In the genomic region with DNA sequence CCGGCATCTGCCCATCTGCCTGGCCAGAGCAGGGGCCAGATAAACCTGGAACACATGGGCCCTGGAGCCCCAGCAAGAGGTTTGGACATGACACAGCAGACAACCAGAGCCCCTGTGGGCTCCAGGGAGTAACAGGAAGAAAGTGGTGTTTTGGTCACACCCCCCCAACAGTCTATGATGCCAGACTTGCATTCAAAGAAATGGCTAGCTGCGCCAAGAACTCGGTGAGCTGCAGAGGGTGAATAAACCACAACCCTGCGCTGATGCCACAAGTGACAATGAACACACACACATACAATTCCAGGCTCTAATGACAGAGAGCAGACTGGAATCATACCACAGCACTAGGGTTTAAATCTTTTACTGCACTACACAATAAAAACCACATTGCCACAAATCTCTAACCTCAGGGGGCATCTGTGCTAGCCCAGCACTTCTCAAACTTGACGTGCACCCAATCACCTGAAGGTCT, we compare ENCODE assay signal across 11 cellular contexts. TPM values are rescaled to one million over a fixed set of nuclear protein-coding genes. Genes with fewer than 3 reads are reported as not detected.
DNase-seq lines count a peak whose midpoint lies in the region; ATAC-seq and TF ChIP-seq lines count a peak whose summit lies in the region.
"Had no signal": no experiment of that assay in that cellular context is flagged by ENCODE, and none has a peak within 500 bp of the region (broad histone marks: within the 10 kb centered on the region; RNA-seq: fewer than 3 reads in every experiment).

No MANE protein-coding gene starts in this region.

- no peak for TF ChIP-seq CTCF in fibroblast of the aortic adventitia (IDR thresholded peaks at IDR 0.05; ENCODE audit: insufficient read depth, low read length)
- TF ChIP-seq CTCF in OCI-LY7 (conservative IDR thresholded peaks at IDR 0.05; ENCODE audit: low read length), result no peak

- H3K4me3 Mint-ChIP-seq in activated naive CD4-positive, alpha-beta T cell treated with anti-CD3 and anti-CD28 coated beads for 36 hours, result no peak overlapping the region
- H3K4me3 Mint-ChIP-seq in stimulated activated naive CD8-positive, alpha-beta T cell treated with anti-CD3 and anti-CD28 coated beads, Interleukin-15, amount 100 ng/mL, for 72 hours, result peak overlapping the region; percentile 48 to 61

- POLR2A ChIA-PET in OCI-LY7 (lab: Charles Lee), result no interaction called here

- H3K4me3 ChIP-seq in fibroblast of the aortic adventitia (ENCODE audit: low read depth, low read length) (no peak overlapping the region), OCI-LY7 (ENCODE audit: low read depth, low read length, poor library complexity, severe bottlenecking) (no peak overlapping the region)
- H3K4me3 ChIP-seq: vagina had no signal

- no peaks in the 10 kb centered on the region for H3K4me1 ChIP-seq in OCI-LY7 (ENCODE audit: insufficient read depth, low read length, poor library complexity, severe bottlenecking)

- H3K27ac ChIP-seq in OCI-LY7 (ENCODE audit: low read depth, low read length, poor library complexity, severe bottlenecking), result no peak overlapping the region
- H3K27ac ChIP-seq: vagina had no signal

- no peaks in the 10 kb centered on the region for H3K36me3 Mint-ChIP-seq in activated naive CD4-positive, alpha-beta T cell treated with anti-CD3 and anti-CD28 coated beads for 36 hours (ENCODE audit: low read depth)

- H4K20me1 ChIP-seq in OCI-LY7 (ENCODE audit: insufficient read depth, low read length), result 0 out of 2 replicates have a peak, but pooled peaks cover 4% of the 10 kb centered on the region

- no peak overlapping the region for H2AFZ ChIP-seq in OCI-LY7 (ENCODE audit: low read length)

- no peaks in the 10 kb centered on the region for H3K9me3 Mint-ChIP-seq in activated naive CD4-positive, alpha-beta T cell treated with anti-CD3 and anti-CD28 coated beads for 36 hours
- H3K9me3 Mint-ChIP-seq in stimulated activated naive CD8-positive, alpha-beta T cell treated with anti-CD3 and anti-CD28 coated beads, Interleukin-15, amount 100 ng/mL, for 72 hours, result no peaks in the 10 kb centered on the region

- CTCF ChIA-PET in activated naive CD4-positive, alpha-beta T cell treated with anti-CD3 and anti-CD28 coated beads for 36 hours (lab: Charles Lee), result no interaction called here
- CTCF ChIA-PET in OCI-LY7 (lab: Charles Lee; ENCODE audit: unreplicated experiment), result no interaction called here

- peaks cover 49% of the 10 kb centered on the region for H3K4me1 Mint-ChIP-seq in activated naive CD4-positive, alpha-beta T cell treated with anti-CD3 and anti-CD28 coated beads for 36 hours (ENCODE audit: low read depth)
- H3K4me1 Mint-ChIP-seq in stimulated activated naive CD8-positive, alpha-beta T cell treated with anti-CD3 and anti-CD28 coated beads, Interleukin-15, amount 100 ng/mL, for 72 hours, result peaks cover 72% of the 10 kb centered on the region

- peak; percentile 92 for ATAC-seq in stimulated activated naive CD8-positive, alpha-beta T cell treated with anti-CD3 and anti-CD28 coated beads, Interleukin-15, amount 100 ng/mL, for 72 hours
- ATAC-seq in GM18511 (IDR thresholded peaks at IDR 0.05; ENCODE audit: unreplicated experiment), result no peak

- H3K27me3 Mint-ChIP-seq in activated naive CD4-positive, alpha-beta T cell treated with anti-CD3 and anti-CD28 coated beads for 36 hours (ENCODE audit: low read depth), result no peaks in the 10 kb centered on the region
- no peaks in the 10 kb centered on the region for H3K27me3 Mint-ChIP-seq in stimulated activated naive CD8-positive, alpha-beta T cell treated with anti-CD3 and anti-CD28 coated beads, Interleukin-15, amount 100 ng/mL, for 72 hours

- H3K9me3 ChIP-seq in OCI-LY7 (ENCODE audit: low read length), result no peaks in the 10 kb centered on the region
- H3K9me3 ChIP-seq: vagina had no signal

- no TSS peak for BruUV-seq in OCI-LY7 (replicated peaks; lab: Mats Ljungman, UMichigan)

- H3K36me3 ChIP-seq in OCI-LY7 (ENCODE audit: insufficient read depth, low read length), result no peaks in the 10 kb centered on the region
- H3K36me3 ChIP-seq: vagina had no signal

- no peaks in the 10 kb centered on the region for H3K9me2 ChIP-seq in OCI-LY7 (ENCODE audit: insufficient read depth, low read length)

- intact Hi-C loops in activated naive CD4-positive, alpha-beta T cell treated with anti-CD3 and anti-CD28 coated beads for 36 hours (cut with micrococcal nuclease), result loop anchor here (2.0 kb wide), 1 partner anchor 15 kb away; no protein-coding TSS in a partner anchor
- intact Hi-C loops in OCI-LY7 (cut with micrococcal nuclease; ENCODE audit: unreplicated experiment), result no loop called here

- no peak overlapping the region for H3K27ac Mint-ChIP-seq in activated naive CD4-positive, alpha-beta T cell treated with anti-CD3 and anti-CD28 coated beads for 36 hours
- peak overlapping the region in 1 of 2 donors; percentile 89 for H3K27ac Mint-ChIP-seq in stimulated activated naive CD8-positive, alpha-beta T cell treated with anti-CD3 and anti-CD28 coated beads, Interleukin-15, amount 100 ng/mL, for 72 hours

- H3K79me2 ChIP-seq in OCI-LY7 (ENCODE audit: insufficient read depth, low read depth, low read length), result no peaks in the 10 kb centered on the region

- H3K4me2 ChIP-seq in OCI-LY7 (ENCODE audit: low read length), result no peak overlapping the region

- DNase-seq in activated naive CD4-positive, alpha-beta T cell treated with anti-CD3 and anti-CD28 coated beads for 36 hours, result peak; percentile 74
- no peak for DNase-seq in activated naive CD4-positive, alpha-beta T cell treated with anti-CD3 and anti-CD28 coated beads, Interleukin-2, amount 50 U/mL, for 16 hours
- DNase-seq in activated CD8-positive, alpha-beta memory T cell treated with anti-CD3 and anti-CD28 coated beads, Interleukin-2, amount 50 U/mL, for 1 hour (ENCODE audit: extremely low read depth), result peak; percentile 45
- DNase-seq in fibroblast of the aortic adventitia (ENCODE audit: low read depth) (peak; percentile 36), OCI-LY7 (ENCODE audit: low spot score) (no peak), NCI-H510A treated with DMSO at 0.1 percent for 48 hours (lab: John Stamatoyannopoulos, UW) (no peak)
- DNase-seq in stimulated activated naive CD8-positive, alpha-beta T cell treated with anti-CD3 and anti-CD28 coated beads, Interleukin-15, amount 100 ng/mL, for 72 hours, result peak; percentile 49 to 91
- DNase-seq: NCI-H1930, SHP77 had no signal

RNA-seq across cellular contexts. Expression of a gene that starts 34.0 kb away (rescaled TPM):
- total RNA-seq in activated naive CD4-positive, alpha-beta T cell treated with anti-CD3 and anti-CD28 coated beads for 36 hours, result 1 to 10 TPM; 6.7 to 6.9 TPM
- total RNA-seq in fibroblast of the aortic adventitia (ENCODE audit: low replicate concordance) (4.8 and 12.0 TPM in 2 replicates), OCI-LY7 (2022) (12.2 and 12.9 TPM in 2 replicates)
- total RNA-seq in OCI-LY7 (2014; rRNA removed; shearing (Covaris generic)), result 4.6 and 5.7 TPM in 2 replicates

Comparison
In these comparisons a context has a peak if more than half of its experiments do, and no peak if none do; other contexts are left out.
1. DNase-seq: peak in activated naive CD4-positive, alpha-beta T cell treated with anti-CD3 and anti-CD28 coated beads for 36 hours (single experiment), activated CD8-positive, alpha-beta memory T cell treated with anti-CD3 and anti-CD28 coated beads, Interleukin-2, amount 50 U/mL, for 1 hour (single experiment), fibroblast of the aortic adventitia (single experiment) and stimulated activated naive CD8-positive, alpha-beta T cell treated with anti-CD3 and anti-CD28 coated beads, Interleukin-15, amount 100 ng/mL, for 72 hours (2 of 2); none in activated naive CD4-positive, alpha-beta T cell treated with anti-CD3 and anti-CD28 coated beads, Interleukin-2, amount 50 U/mL, for 16 hours (single experiment), OCI-LY7 (single experiment) and NCI-H510A treated with DMSO at 0.1 percent for 48 hours (single experiment).